In the genomic region with DNA sequence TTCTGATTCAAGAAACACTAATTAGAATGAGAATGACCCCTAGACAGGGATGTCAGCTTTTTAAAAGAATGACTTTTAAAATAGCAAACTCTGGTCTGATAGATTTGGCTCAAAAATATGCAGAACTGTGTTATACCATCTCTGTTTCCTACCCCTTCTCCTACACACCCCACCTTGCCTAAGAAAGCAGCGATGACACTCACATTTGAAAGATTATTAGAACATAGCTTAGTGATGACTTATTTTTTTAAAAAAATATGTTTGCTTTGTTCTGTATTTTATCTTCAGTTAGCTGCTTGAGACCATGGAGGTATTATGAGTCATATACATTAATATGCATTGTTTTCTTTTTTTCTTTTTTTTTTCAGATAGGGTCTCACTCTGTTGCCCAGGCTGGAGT, we compare ENCODE assay signal across 26 cellular contexts.
"Had no signal": no experiment of that assay in that cellular context is flagged by ENCODE, and none has a peak within 500 bp of the region (broad histone marks: within the 10 kb centered on the region; RNA-seq: fewer than 3 reads in every experiment).

No MANE protein-coding gene starts in this region.

- H3K36me3 Mint-ChIP-seq: activated naive CD4-positive, alpha-beta T cell treated with anti-CD3 and anti-CD28 coated beads, Interleukin-2, amount 50 U/mL, for 24 hours; brain had no signal

- H3K4me3 ChIP-seq: cardiac muscle cell, MG63, SJCRH30 had no signal

- H3K4me1 ChIP-seq: SJCRH30 had no signal

- H3K27ac ChIP-seq: cardiac muscle cell, SJCRH30 had no signal

- H3K36me3 ChIP-seq: cardiac muscle cell, MG63, SJCRH30 had no signal

- ATAC-seq: activated CD4-positive, CD25-positive, alpha-beta regulatory T cell treated with anti-CD3 and anti-CD28 coated beads, Interleukin-2, amount 50 U/mL, for 24 hours; activated CD8-positive, alpha-beta T cell treated with anti-CD3 and anti-CD28 coated beads, Interleukin-2, amount 10 ng/mL, durations not matched to agents 7 days and 5 days; Panc1; Right ventricle myocardium inferior; SK-N-SH treated with all-trans-retinoic acid at 6 μM for 48 hours had no signal

- H3K27ac Mint-ChIP-seq: activated CD8-positive, alpha-beta T cell treated with anti-CD3 and anti-CD28 coated beads, Interleukin-2, amount 10 ng/mL, durations not matched to agents 7 days and 5 days; activated naive CD4-positive, alpha-beta T cell treated with anti-CD3 and anti-CD28 coated beads, Interleukin-2, amount 50 U/mL, for 24 hours; brain; T-helper 1 cell treated with Interleukin-12 subunit alpha and Interleukin-12 subunit beta and Interleukin-4 antibody, amounts not matched to agents 30 μg/mL and 1 μg/mL, for 36 hours had no signal

- H3K27me3 Mint-ChIP-seq: activated naive CD4-positive, alpha-beta T cell treated with anti-CD3 and anti-CD28 coated beads, Interleukin-2, amount 50 U/mL, for 24 hours had no signal

- H3K9me3 Mint-ChIP-seq: activated naive CD4-positive, alpha-beta T cell treated with anti-CD3 and anti-CD28 coated beads, Interleukin-2, amount 50 U/mL, for 24 hours; T-helper 1 cell treated with Interleukin-12 subunit alpha and Interleukin-12 subunit beta and Interleukin-4 antibody, amounts not matched to agents 30 μg/mL and 1 μg/mL, for 36 hours had no signal

- H3K4me1 Mint-ChIP-seq: activated naive CD4-positive, alpha-beta T cell treated with anti-CD3 and anti-CD28 coated beads, Interleukin-2, amount 50 U/mL, for 24 hours had no signal

- H3K9me3 ChIP-seq: MG63, SJCRH30 had no signal

- H3K27me3 ChIP-seq: cardiac muscle cell, SJCRH30 had no signal

- H3K4me3 Mint-ChIP-seq: activated CD8-positive, alpha-beta T cell treated with anti-CD3 and anti-CD28 coated beads, Interleukin-2, amount 10 ng/mL, durations not matched to agents 7 days and 5 days; activated naive CD4-positive, alpha-beta T cell treated with anti-CD3 and anti-CD28 coated beads, Interleukin-2, amount 50 U/mL, for 24 hours; brain; T-helper 1 cell treated with Interleukin-12 subunit alpha and Interleukin-12 subunit beta and Interleukin-4 antibody, amounts not matched to agents 30 μg/mL and 1 μg/mL, for 36 hours had no signal

- DNase-seq: activated CD4-positive, alpha-beta T cell treated with anti-CD3 and anti-CD28 coated beads for 4 hours; activated CD8-positive, alpha-beta memory T cell treated with anti-CD3 and anti-CD28 coated beads, Interleukin-2, amount 50 U/mL, for 48 hours; activated CD8-positive, alpha-beta T cell treated with anti-CD3 and anti-CD28 coated beads, Interleukin-2, amount 10 ng/mL, durations not matched to agents 7 days and 5 days; activated naive CD4-positive, alpha-beta T cell; activated T-cell treated with anti-CD3 and anti-CD28 coated beads, Interleukin-2, amount 50 U/mL, for 1 hour; aorta; KBM-7; MG63; NCI-H146; NCI-H187 treated with DMSO at 0.1 percent for 48 hours; NCI-H345; NCI-H510A; NCI-H526 treated with DMSO at 0.1 percent for 48 hours; NCI-H82; NK-92 treated with Interleukin-12 subunit alpha and Interleukin-12 subunit beta, amount 100 ng/mL, for 24 hours; OCI-M1; RPMI8226; SJCRH30 had no signal
